Comparison of ENCODE assay signal across 1 cellular context in genomic region chr17:41975099-41976083, GRCh38.
A peak's percentile ranks its signal among the peaks of the same experiment; 100 is the strongest.
TF ChIP-seq lines count a peak whose summit lies in the region.

No MANE protein-coding gene starts in this region.

TF ChIP-seq in K562, 482 proteins besides CTCF, POLR2A, EP300 and RAD21:
- TF ChIP-seq FOXK1 (CRISPR knock-in tag; IDR thresholded peaks at IDR 0.05; ENCODE audit: borderline replicate concordance) (no peak), ZNF133 (CRISPR knock-in tag; IDR thresholded peaks at IDR 0.05) (no peak), ZNF740 (CRISPR knock-in tag; IDR thresholded peaks at IDR 0.05) (no peak), ZNF740 (tag; IDR thresholded peaks at IDR 0.05) (no peak), MAZ (CRISPR knock-in tag; conservative IDR thresholded peaks at IDR 0.05 in 1 of 2, IDR thresholded peaks at IDR 0.05 in 1 of 2) (no peak), POLR2AphosphoS2 (IDR thresholded peaks at IDR 0.05; ENCODE audit: low read length) (peak; percentile 16; the same call in 1 of the 2 replicates)
